ENCODE assay signal across 1 cellular context in the genomic region with DNA sequence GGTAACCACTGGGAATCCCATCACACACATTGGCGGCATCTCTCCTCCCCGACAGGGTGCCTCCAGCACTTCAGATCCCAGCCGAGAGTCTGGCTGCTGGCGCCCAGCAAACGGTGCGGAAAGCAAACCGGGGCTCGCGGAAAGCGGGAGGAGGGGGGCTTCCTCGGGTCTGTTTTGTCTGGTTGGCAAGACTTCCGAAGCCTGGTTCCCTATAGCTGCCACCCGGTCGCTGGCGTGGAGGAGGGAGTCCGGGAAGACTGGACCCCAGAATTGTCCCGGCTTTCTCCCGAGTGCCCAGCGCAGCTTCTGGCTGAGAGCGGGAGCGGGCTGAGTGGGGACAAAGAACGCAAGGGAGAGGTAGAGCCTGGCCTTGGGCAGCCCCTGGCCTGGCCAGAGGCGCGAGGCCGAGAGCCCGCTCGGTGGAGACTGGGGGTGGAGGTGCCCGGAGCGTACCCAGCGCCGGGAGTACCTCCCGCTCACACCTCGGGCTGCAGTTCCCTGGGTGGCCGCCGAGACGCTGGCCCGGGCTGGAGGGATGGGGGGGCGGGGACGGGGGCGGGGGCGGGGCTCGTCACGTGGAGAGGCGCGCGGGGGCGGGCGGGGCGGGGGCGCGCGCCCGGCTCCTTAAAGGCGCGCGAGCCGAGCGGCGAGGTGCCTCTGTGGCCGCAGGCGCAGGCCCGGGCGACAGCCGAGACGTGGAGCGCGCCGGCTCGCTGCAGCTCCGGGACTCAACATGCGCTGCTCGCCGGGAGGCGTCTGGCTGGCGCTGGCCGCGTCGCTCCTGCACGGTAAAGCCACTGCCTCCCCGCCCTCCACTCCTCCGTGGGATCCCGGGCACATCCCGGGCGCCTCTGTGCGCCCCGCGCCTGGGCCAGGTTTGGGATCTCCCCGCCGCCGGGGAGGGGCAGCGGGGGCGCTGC.
A peak's percentile ranks its signal among the peaks of the same experiment; 100 is the strongest.
TF ChIP-seq lines count a peak whose summit lies in the region.

A gene (plus strand): TSS at position 654 of the 920 bp plus-strand sequence. CDS start 80 bp downstream, at position 734.

TF ChIP-seq in A549, 52 proteins besides CTCF, POLR2A, EP300 and RAD21 (continued from another document):
- TF ChIP-seq, protein P1, sequence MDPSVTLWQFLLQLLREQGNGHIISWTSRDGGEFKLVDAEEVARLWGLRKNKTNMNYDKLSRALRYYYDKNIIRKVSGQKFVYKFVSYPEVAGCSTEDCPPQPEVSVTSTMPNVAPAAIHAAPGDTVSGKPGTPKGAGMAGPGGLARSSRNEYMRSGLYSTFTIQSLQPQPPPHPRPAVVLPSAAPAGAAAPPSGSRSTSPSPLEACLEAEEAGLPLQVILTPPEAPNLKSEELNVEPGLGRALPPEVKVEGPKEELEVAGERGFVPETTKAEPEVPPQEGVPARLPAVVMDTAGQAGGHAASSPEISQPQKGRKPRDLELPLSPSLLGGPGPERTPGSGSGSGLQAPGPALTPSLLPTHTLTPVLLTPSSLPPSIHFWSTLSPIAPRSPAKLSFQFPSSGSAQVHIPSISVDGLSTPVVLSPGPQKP (IDR thresholded peaks at IDR 0.05; ENCODE audit: low read depth, low read length): no peak
- no peak for TF ChIP-seq HDAC2 (IDR thresholded peaks at IDR 0.05)
- TF ChIP-seq CBX2 (IDR thresholded peaks at IDR 0.05; ENCODE audit: borderline replicate concordance, low read depth): no peak
- TF ChIP-seq PHF8 (IDR thresholded peaks at IDR 0.05; ENCODE audit: borderline replicate concordance, low read depth): no peak
- no peak for TF ChIP-seq RNF2 (IDR thresholded peaks at IDR 0.05; ENCODE audit: borderline replicate concordance, low read depth)
- no peak for TF ChIP-seq MAZ (IDR thresholded peaks at IDR 0.05; ENCODE audit: borderline replicate concordance, low read depth, low read length)
- TF ChIP-seq, protein P2, sequence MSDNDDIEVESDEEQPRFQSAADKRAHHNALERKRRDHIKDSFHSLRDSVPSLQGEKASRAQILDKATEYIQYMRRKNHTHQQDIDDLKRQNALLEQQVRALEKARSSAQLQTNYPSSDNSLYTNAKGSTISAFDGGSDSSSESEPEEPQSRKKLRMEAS (IDR thresholded peaks at IDR 0.05): peak; percentile 44
